ENCODE assay signal across 23 cellular contexts in genomic region chr6:168058691-168059551, GRCh38. TPM values are rescaled to one million over a fixed set of nuclear protein-coding genes. Genes with fewer than 3 reads are reported as not detected.
A peak's percentile ranks its signal among the peaks of the same experiment; 100 is the strongest.
DNase-seq lines count a peak whose midpoint lies in the region; ATAC-seq and TF ChIP-seq lines count a peak whose summit lies in the region.
"Had no signal": no experiment of that assay in that cellular context is flagged by ENCODE, and none has a peak within 500 bp of the region (broad histone marks: within the 10 kb centered on the region; RNA-seq: fewer than 3 reads in every experiment).

No MANE protein-coding gene starts in this region.

- peaks cover 2% of the 10 kb centered on the region for H4K20me1 ChIP-seq in H9 (ENCODE audit: control insufficient read depth, insufficient read depth, insufficient read length)

- H3T11ph ChIP-seq in H9 (ENCODE audit: low read length): no peak overlapping the region

- CTCF ChIA-PET in RWPE1 (lab: Yijun Ruan, JAX) (no interaction called here), Calu3 (lab: Charles Lee) (interaction anchor here (0.5 to 0.9 kb wide), 2 partner anchors 9 to 35 kb away, joined by 3 to 4 read pairs; no protein-coding TSS in a partner anchor)

- TF ChIP-seq CTCF in H9 (conservative IDR thresholded peaks at IDR 0.05): peak; percentile 54
- TF ChIP-seq CTCF in RWPE1 (conservative IDR thresholded peaks at IDR 0.05; ENCODE audit: low read depth): no peak
- TF ChIP-seq CTCF in Calu3 (IDR thresholded peaks at IDR 0.05; ENCODE audit: unreplicated experiment): no peak
- TF ChIP-seq CTCF in esophagus muscularis mucosa (IDR thresholded peaks at IDR 0.05): no peak

- H3K27ac ChIP-seq in H9 (ENCODE audit: insufficient read length, low read depth, low read length): no peak overlapping the region
- H3K27ac ChIP-seq in RWPE1: peak overlapping the region; percentile 79
- H3K27ac ChIP-seq in esophagus muscularis mucosa (replicated peaks in 1 of 4): no peak overlapping the region
- H3K27ac ChIP-seq: 22Rv1, GM23248, PC-9 had no signal

- no peak overlapping the region for H3K14ac ChIP-seq in H9 (ENCODE audit: insufficient read depth, low read length)

- POLR2A ChIA-PET in RWPE1 (lab: Yijun Ruan, JAX; ENCODE audit: low non-redundant PET): no interaction called here

- no peak overlapping the region for H2BK12ac ChIP-seq in H9 (ENCODE audit: insufficient read length, low read depth, low read length)

- no peak overlapping the region for H4K8ac ChIP-seq in H9 (replicated peaks; ENCODE audit: insufficient read length, low read depth, low read length)

- no CpG with 5 or more reads among the region's 30 CpGs for WGBS in H9 (ENCODE audit: extremely low coverage, insufficient read length, low lambda C conversion rate)
- 90% methylated on average over 8 of the region's 30 CpGs for WGBS in esophagus muscularis mucosa

- no peak overlapping the region; a peak in 1 of 7 replicates for H3K27ac Mint-ChIP-seq in H9
- no peak overlapping the region for H3K27ac Mint-ChIP-seq in Calu3 (ENCODE audit: unreplicated experiment)
- H3K27ac Mint-ChIP-seq: CD8-positive, alpha-beta T cell; IgD-negative memory B cell had no signal

- H4K5ac ChIP-seq in H9 (ENCODE audit: insufficient read length, low read depth, low read length): no peak overlapping the region

- H3K79me2 ChIP-seq in H9 (ENCODE audit: insufficient read depth, low read length): no peaks in the 10 kb centered on the region

- no peak overlapping the region for H2BK120ac ChIP-seq in H9 (ENCODE audit: low read depth, low read length, poor library complexity, severe bottlenecking)

- no peak overlapping the region for H3K18ac ChIP-seq in H9 (ENCODE audit: insufficient read length, low read depth, low read length)

- TF ChIP-seq POLR2A in esophagus muscularis mucosa (IDR thresholded peaks at IDR 0.05; ENCODE audit: low read depth): no peak

- H3K56ac ChIP-seq in H9 (ENCODE audit: insufficient read length, low read depth, low read length): no peak overlapping the region

- no peaks in the 10 kb centered on the region; a peak in 1 of 7 replicates for H3K36me3 Mint-ChIP-seq in H9 (ENCODE audit: insufficient read depth in 1 of 3, low read depth in 3 of 3)
- H3K36me3 Mint-ChIP-seq in Calu3 (ENCODE audit: insufficient read depth, unreplicated experiment): no peaks in the 10 kb centered on the region
- H3K36me3 Mint-ChIP-seq: CD8-positive, alpha-beta T cell had no signal

- H3K27me3 ChIP-seq in H9 (ENCODE audit: insufficient read depth, low read length): no peaks in the 10 kb centered on the region
- no peaks in the 10 kb centered on the region for H3K27me3 ChIP-seq in esophagus muscularis mucosa
- H3K27me3 ChIP-seq: BE2C had no signal

- H2AFZ ChIP-seq in H9 (ENCODE audit: low read length): no peak overlapping the region
- H2AFZ ChIP-seq: GM23248, PC-9 had no signal

- H2BK5ac ChIP-seq in H9 (ENCODE audit: insufficient read length, low read length): no peak overlapping the region

- H3K4ac ChIP-seq in H9 (ENCODE audit: low read depth, low read length): no peak overlapping the region

- no peak overlapping the region for H3K4me2 ChIP-seq in H9 (ENCODE audit: insufficient read depth, insufficient read length, low read length)
- H3K4me2 ChIP-seq: PC-9 had no signal

- no peak overlapping the region for H3K9ac ChIP-seq in H9 (ENCODE audit: extremely low read depth, insufficient read length, low read length)
- H3K9ac ChIP-seq: GM23248 had no signal

- peak; percentile 31 for DNase-seq in NCI-H146 (lab: John Stamatoyannopoulos, UW)
- no peak for DNase-seq in NCI-H146 treated with DMSO at 0.1 percent for 48 hours (lab: John Stamatoyannopoulos, UW; ENCODE audit: unreplicated experiment)
- DNase-seq in H9: peak; percentile 70
- DNase-seq in RWPE1 (ENCODE audit: low spot score): no peak
- peak; percentile 73 for DNase-seq in iPS-NIHi7 (ENCODE audit: extremely low spot score)
- no peak for DNase-seq in Calu3
- DNase-seq in esophagus muscularis mucosa (ENCODE audit: extremely low spot score): no peak
- DNase-seq: BE2C; CD8-positive, alpha-beta T cell; DND-41; GDM1; GM23248; MV-4-11; NCI-H1436; NCI-H2081; NCI-H748 treated with DMSO at 0.1 percent for 48 hours; PC-9; Right ventricle myocardium superior had no signal

- no peaks in the 10 kb centered on the region for H3K79me1 ChIP-seq in H9 (ENCODE audit: insufficient read depth, low read depth, low read length, poor library complexity, severe bottlenecking)

- no peak overlapping the region for H2BK15ac ChIP-seq in H9 (ENCODE audit: low read depth, low read length)

- no peak overlapping the region for H4K91ac ChIP-seq in H9 (ENCODE audit: insufficient read length, low read depth, low read length)

- H3K9me3 ChIP-seq in H9 (ENCODE audit: control insufficient read depth, low read depth, low read length) (no peaks in the 10 kb centered on the region), esophagus muscularis mucosa (no peaks in the 10 kb centered on the region)
- H3K9me3 ChIP-seq: BE2C had no signal

- H3K23ac ChIP-seq in H9 (ENCODE audit: insufficient read length, low read depth, low read length): no peak overlapping the region

- no peak overlapping the region for H2AK5ac ChIP-seq in H9 (ENCODE audit: insufficient read length, low read length)

- H3K4me1 Mint-ChIP-seq in H9: peaks cover 0 to 2% of the 10 kb centered on the region in 2 experiments; a peak in 1 of 4 replicates
- peaks cover 11% of the 10 kb centered on the region for H3K4me1 Mint-ChIP-seq in Calu3 (ENCODE audit: low read depth, unreplicated experiment)
- H3K4me1 Mint-ChIP-seq: IgD-negative memory B cell had no signal

- no peaks in the 10 kb centered on the region for H3K36me3 ChIP-seq in esophagus muscularis mucosa
- H3K36me3 ChIP-seq: BE2C had no signal

- no peaks in the 10 kb centered on the region for H3K9me3 Mint-ChIP-seq in H9
- no peaks in the 10 kb centered on the region for H3K9me3 Mint-ChIP-seq in Calu3 (ENCODE audit: low read depth, unreplicated experiment)
- H3K9me3 Mint-ChIP-seq: CD8-positive, alpha-beta T cell; IgD-negative memory B cell had no signal

- intact Hi-C loops in Calu3 (cut with micrococcal nuclease; ENCODE audit: unreplicated experiment): no loop called here
- intact Hi-C loops in esophagus muscularis mucosa (cut with DNase I): no loop called here

- no peaks in the 10 kb centered on the region for H3K4me1 ChIP-seq in H9 (ENCODE audit: insufficient read depth, low read length)
- H3K4me1 ChIP-seq in esophagus muscularis mucosa: peaks cover 20 to 26% (median 23%) of the 10 kb centered on the region in 4 donors
- H3K4me1 ChIP-seq: BE2C had no signal

- no TSS peak for BruUV-seq in Calu3 (replicated peaks; lab: Mats Ljungman, UMichigan)

- H3K4me3 ChIP-seq in esophagus muscularis mucosa: no peak overlapping the region
- H3K4me3 ChIP-seq: GM23248, PC-9 had no signal

- H3K27me3 Mint-ChIP-seq in H9 (ENCODE audit: low read depth): no peaks in the 10 kb centered on the region; the same call in 1 of the 2 replicates
- H3K27me3 Mint-ChIP-seq in Calu3 (ENCODE audit: unreplicated experiment): peaks cover 46% of the 10 kb centered on the region
- H3K27me3 Mint-ChIP-seq: IgD-negative memory B cell had no signal

- no peaks in the 10 kb centered on the region for H3K23me2 ChIP-seq in H9 (ENCODE audit: insufficient read length, low read depth, low read length, poor library complexity, severe bottlenecking)

- H2BK20ac ChIP-seq in H9 (ENCODE audit: low read depth, low read length, poor library complexity, severe bottlenecking): no peak overlapping the region

- TF ChIP-seq EP300 in esophagus muscularis mucosa (IDR thresholded peaks at IDR 0.05): no peak

- ATAC-seq in GM21528 (IDR thresholded peaks at IDR 0.05; ENCODE audit: low FRiP score, unreplicated experiment): no peak
- ATAC-seq: CD8-positive, alpha-beta T cell; SK-N-SH treated with all-trans-retinoic acid at 6 μM for 48 hours had no signal

- H3K4me3 Mint-ChIP-seq in H9 (peak overlapping the region in 1 of 2 experiments; percentile 29; a peak in 2 of 5 replicates), Calu3 (ENCODE audit: low read depth, unreplicated experiment) (no peak overlapping the region)
- H3K4me3 Mint-ChIP-seq: CD8-positive, alpha-beta T cell; IgD-negative memory B cell had no signal

RNA-seq across cellular contexts. Expression of gene FRMD1, which starts 20.1 kb away (rescaled TPM):
- total RNA-seq in H9 (2021) (not detected in 2 replicates), Calu3 (2022) (not detected in 2 replicates), esophagus muscularis mucosa (under 1 TPM in 1 of 4 donors, not detected in 3; 0.17 TPM)
- total RNA-seq: CD8-positive, alpha-beta T cell; GM23248; NCI-H460; PC-9 had no signal

Comparison
In these comparisons a context has a peak if more than half of its experiments do, and no peak if none do; other contexts are left out.
1. DNase-seq: peak in NCI-H146 (single experiment), H9 (single experiment) and iPS-NIHi7 (single experiment); none in NCI-H146 treated with DMSO at 0.1 percent for 48 hours (single experiment), RWPE1 (single experiment), Calu3 (single experiment) and esophagus muscularis mucosa (single experiment).